Comparison of ENCODE assay signal across 13 cellular contexts in genomic region chr2:230877737-230878598, GRCh38. TPM values are rescaled to one million over a fixed set of nuclear protein-coding genes. Genes with fewer than 3 reads are reported as not detected.
DNase-seq lines count a peak whose midpoint lies in the region; ATAC-seq and TF ChIP-seq lines count a peak whose summit lies in the region.
"Had no signal": no experiment of that assay in that cellular context is flagged by ENCODE, and none has a peak within 500 bp of the region (broad histone marks: within the 10 kb centered on the region; RNA-seq: fewer than 3 reads in every experiment).

No MANE protein-coding gene starts in this region.

- H3K27ac ChIP-seq in RWPE1 = no peak overlapping the region
- H3K27ac ChIP-seq: ascending aorta, GM23248 had no signal

- POLR2A ChIA-PET in T-cell (lab: Charles Lee) = no interaction called here
- POLR2A ChIA-PET in RWPE1 (lab: Yijun Ruan, JAX; ENCODE audit: low non-redundant PET) = no interaction called here

- peaks cover 15 to 41% (median 31%) of the 10 kb centered on the region in 3 donors for H3K4me1 Mint-ChIP-seq in T-cell
- peaks cover 25 to 30% of the 10 kb centered on the region in 2 donors for H3K4me1 Mint-ChIP-seq in effector memory CD8-positive, alpha-beta T cell (ENCODE audit: low read depth in 2 of 2)

- no peaks in the 10 kb centered on the region for H3K27me3 Mint-ChIP-seq in T-cell
- H3K27me3 Mint-ChIP-seq in effector memory CD8-positive, alpha-beta T cell = no peaks in the 10 kb centered on the region

- H3K36me3 Mint-ChIP-seq in T-cell = peaks cover 6% of the 10 kb centered on the region
- peaks cover 14% of the 10 kb centered on the region for H3K36me3 Mint-ChIP-seq in effector memory CD8-positive, alpha-beta T cell (ENCODE audit: insufficient read depth)

- peak overlapping the region; percentile 3 to 41 (median 40) for H3K4me3 Mint-ChIP-seq in T-cell
- H3K4me3 Mint-ChIP-seq in effector memory CD8-positive, alpha-beta T cell = peak overlapping the region; percentile 72 to 73

- TF ChIP-seq CTCF in RWPE1 (conservative IDR thresholded peaks at IDR 0.05; ENCODE audit: low read depth) = no peak

- peak; percentile 9 for ATAC-seq in HG03175 (IDR thresholded peaks at IDR 0.05; ENCODE audit: unreplicated experiment)
- peak; percentile 82 to 88 (median 86) for ATAC-seq in T-cell (replicated peaks in 1 of 4)
- peak; percentile 94 for ATAC-seq in effector memory CD8-positive, alpha-beta T cell (replicated peaks)
- ATAC-seq in HG02973 (IDR thresholded peaks at IDR 0.05; ENCODE audit: unreplicated experiment) = no peak

- H3K27ac Mint-ChIP-seq in T-cell = peak overlapping the region; percentile 73 to 84
- peak overlapping the region; percentile 87 to 88 for H3K27ac Mint-ChIP-seq in effector memory CD8-positive, alpha-beta T cell

- no peaks in the 10 kb centered on the region for H3K9me3 Mint-ChIP-seq in T-cell
- H3K9me3 Mint-ChIP-seq in effector memory CD8-positive, alpha-beta T cell = no peaks in the 10 kb centered on the region

- peak in 33 of 34 experiments; percentile 25 to 76 (median 53) for DNase-seq in T-cell
- peak; percentile 75 to 83 (median 76) for DNase-seq in effector memory CD8-positive, alpha-beta T cell
- peak; percentile 72 for DNase-seq in stimulated activated CD8-positive, alpha-beta memory T cell treated with anti-CD3 and anti-CD28 coated beads, Interleukin-4, amount 100 ng/mL, for 48 hours
- DNase-seq in RWPE1 (ENCODE audit: low spot score) = no peak
- DNase-seq in NCI-H1092 treated with DMSO at 0.1 percent for 48 hours (lab: John Stamatoyannopoulos, UW) = no peak
- no peak for DNase-seq in T1000 (lab: John Stamatoyannopoulos, UW)
- DNase-seq: GM23248; SHP77 treated with DMSO at 0.1 percent for 48 hours; stimulated activated naive CD4-positive, alpha-beta T cell treated with Interleukin-2 at 50 U/mL for 16 hours had no signal

- CTCF ChIA-PET in T-cell (lab: Charles Lee) (interaction anchor here in 1 of 2 donors (1.4 kb wide), 2 partner anchors 11 to 25 kb away, joined by 4 to 6 read pairs; no protein-coding TSS in a partner anchor), RWPE1 (lab: Yijun Ruan, JAX) (interaction anchor here (1.0 to 1.7 kb wide), 3 partner anchors 54 to 175 kb away, joined by 3 to 8 read pairs (median 3); no protein-coding TSS in a partner anchor)

RNA-seq across cellular contexts. Expression of gene ITM2C, which starts 13.2 kb away (rescaled TPM):
- 10 to 100 TPM; 21.9 to 41.2 (median 34.8) TPM for total RNA-seq in T-cell

RNA-seq across cellular contexts. Expression of gene GPR55, which starts 47.1 kb away (rescaled TPM):
- 10 to 100 TPM in 2 of 5 donors, 1 to 10 TPM in 3; 2.7 to 15.5 (median 7.8) TPM for total RNA-seq in T-cell
- total RNA-seq: ascending aorta, fibroblast of villous mesenchyme, GM23248 had no signal

Comparison
In these comparisons a context has a peak if more than half of its experiments do, and no peak if none do; other contexts are left out.
1. DNase-seq: peak in T-cell (33 of 34), effector memory CD8-positive, alpha-beta T cell (3 of 3) and stimulated activated CD8-positive, alpha-beta memory T cell treated with anti-CD3 and anti-CD28 coated beads, Interleukin-4, amount 100 ng/mL, for 48 hours (single experiment); none in RWPE1 (single experiment), NCI-H1092 treated with DMSO at 0.1 percent for 48 hours (single experiment) and T1000 (single experiment).